In genomic region chr14:67108230-67108629, GRCh38 we compare ENCODE assay signal across 26 cellular contexts.
"Had no signal": no experiment of that assay in that cellular context is flagged by ENCODE, and none has a peak within 500 bp of the region (broad histone marks: within the 10 kb centered on the region; RNA-seq: fewer than 3 reads in every experiment).

No MANE protein-coding gene starts in this region.

- ATAC-seq: natural killer cell treated with Interleukin-12 subunit alpha and Interleukin-12 subunit beta and Interleukin-15 and Interleukin-18, amount 100 ng/mL, for 72 hours; psoas muscle; right cardiac atrium; right lobe of liver; stimulated activated effector memory CD8-positive, alpha-beta T cell treated with anti-CD3 and anti-CD28 coated beads, Interleukin-12 subunit alpha, Interleukin-12 subunit beta, amount 100 ng/mL, for 72 hours; stimulated activated naive B cell treated with anti-CD40 and anti-IgM and Interleukin-4, amounts not matched to agents 10 μg/mL and 1 μg/mL and 100 μg/mL, for 72 hours had no signal

- H3K27me3 ChIP-seq: neural progenitor cell, ovary, right lobe of liver, sigmoid colon, stomach, thyroid gland, tibial nerve, upper lobe of left lung, vagina had no signal

- H3K9me3 ChIP-seq: ovary, right lobe of liver, thyroid gland, vagina had no signal

- H3K27me3 Mint-ChIP-seq: natural killer cell treated with Interleukin-12 subunit alpha and Interleukin-12 subunit beta and Interleukin-15 and Interleukin-18, amount 100 ng/mL, for 72 hours; progenitor cell of endocrine pancreas; stimulated activated naive B cell treated with anti-CD40 and anti-IgM and Interleukin-4, amounts not matched to agents 10 μg/mL and 1 μg/mL and 100 μg/mL, for 72 hours; stimulated activated naive CD8-positive, alpha-beta T cell treated with anti-CD3 and anti-CD28 coated beads, Interleukin-15, Interleukin-2, amounts not matched to agents 100 ng/mL and 50 ng/mL, for 24 hours had no signal

- H3K4me1 ChIP-seq: neural progenitor cell, parathyroid adenoma, psoas muscle, right lobe of liver, stomach, thyroid gland, tibial nerve, upper lobe of left lung, vagina had no signal

- H3K36me3 Mint-ChIP-seq: stimulated activated effector memory CD8-positive, alpha-beta T cell treated with anti-CD3 and anti-CD28 coated beads, Interleukin-12 subunit alpha, Interleukin-12 subunit beta, amount 100 ng/mL, for 72 hours had no signal

- H3K27ac ChIP-seq: neural progenitor cell, ovary, parathyroid adenoma, psoas muscle, right lobe of liver, sigmoid colon, stomach, thoracic aorta, thyroid gland, tibial nerve, upper lobe of left lung, vagina had no signal

- H3K4me1 Mint-ChIP-seq: neural progenitor cell; stimulated activated effector memory CD8-positive, alpha-beta T cell treated with anti-CD3 and anti-CD28 coated beads, Interleukin-12 subunit alpha, Interleukin-12 subunit beta, amount 100 ng/mL, for 72 hours; stimulated activated naive B cell treated with anti-CD40 and anti-IgM and Interleukin-4, amounts not matched to agents 10 μg/mL and 1 μg/mL and 100 μg/mL, for 72 hours had no signal

- H3K27ac Mint-ChIP-seq: natural killer cell treated with Interleukin-12 subunit alpha and Interleukin-12 subunit beta and Interleukin-15 and Interleukin-18, amount 100 ng/mL, for 72 hours; neural progenitor cell; progenitor cell of endocrine pancreas; stimulated activated effector memory CD8-positive, alpha-beta T cell treated with anti-CD3 and anti-CD28 coated beads, Interleukin-12 subunit alpha, Interleukin-12 subunit beta, amount 100 ng/mL, for 72 hours; stimulated activated naive B cell treated with anti-CD40 and anti-IgM and Interleukin-4, amounts not matched to agents 10 μg/mL and 1 μg/mL and 100 μg/mL, for 72 hours; stimulated activated naive CD8-positive, alpha-beta T cell treated with anti-CD3 and anti-CD28 coated beads, Interleukin-15, Interleukin-2, amounts not matched to agents 100 ng/mL and 50 ng/mL, for 24 hours had no signal

- DNase-seq: occipital lobe; ovary; psoas muscle; right cardiac atrium; right lobe of liver; sigmoid colon; small intestine; stimulated activated CD4-positive, alpha-beta T cell treated with anti-CD3 and anti-CD28 coated beads, Interleukin-15, amount 100 ng/mL, for 24 hours; stimulated activated CD4-positive, alpha-beta T cell treated with anti-CD3 and anti-CD28 coated beads, Interleukin-2, amount 100 ng/mL, for 24 hours; stimulated activated CD4-positive, alpha-beta T cell treated with anti-CD3 and anti-CD28 coated beads, Interleukin-2, amount 100 ng/mL, for 48 hours; stimulated activated CD4-positive, alpha-beta T cell treated with anti-CD3 and anti-CD28 coated beads, Interleukin-4, amount 100 ng/mL, for 24 hours; stimulated activated naive B cell treated with anti-CD40 and anti-IgM and Interleukin-4, amounts not matched to agents 10 μg/mL and 1 μg/mL and 100 μg/mL, for 72 hours; stimulated activated naive CD4-positive, alpha-beta T cell treated with Interleukin-2 at 50 U/mL for 16 hours; stomach; thyroid gland; trophoblast cell; upper lobe of left lung had no signal

- H3K4me3 ChIP-seq: neural progenitor cell, ovary, psoas muscle, right lobe of liver, sigmoid colon, stomach, thoracic aorta, thyroid gland, tibial nerve, upper lobe of left lung, vagina had no signal

- H3K36me3 ChIP-seq: ovary, sigmoid colon, thyroid gland had no signal

- H3K4me3 Mint-ChIP-seq: natural killer cell treated with Interleukin-12 subunit alpha and Interleukin-12 subunit beta and Interleukin-15 and Interleukin-18, amount 100 ng/mL, for 72 hours; neural progenitor cell; stimulated activated effector memory CD8-positive, alpha-beta T cell treated with anti-CD3 and anti-CD28 coated beads, Interleukin-12 subunit alpha, Interleukin-12 subunit beta, amount 100 ng/mL, for 72 hours; stimulated activated naive B cell treated with anti-CD40 and anti-IgM and Interleukin-4, amounts not matched to agents 10 μg/mL and 1 μg/mL and 100 μg/mL, for 72 hours; stimulated activated naive CD8-positive, alpha-beta T cell treated with anti-CD3 and anti-CD28 coated beads, Interleukin-15, Interleukin-2, amounts not matched to agents 100 ng/mL and 50 ng/mL, for 24 hours had no signal
